In the genomic region with DNA sequence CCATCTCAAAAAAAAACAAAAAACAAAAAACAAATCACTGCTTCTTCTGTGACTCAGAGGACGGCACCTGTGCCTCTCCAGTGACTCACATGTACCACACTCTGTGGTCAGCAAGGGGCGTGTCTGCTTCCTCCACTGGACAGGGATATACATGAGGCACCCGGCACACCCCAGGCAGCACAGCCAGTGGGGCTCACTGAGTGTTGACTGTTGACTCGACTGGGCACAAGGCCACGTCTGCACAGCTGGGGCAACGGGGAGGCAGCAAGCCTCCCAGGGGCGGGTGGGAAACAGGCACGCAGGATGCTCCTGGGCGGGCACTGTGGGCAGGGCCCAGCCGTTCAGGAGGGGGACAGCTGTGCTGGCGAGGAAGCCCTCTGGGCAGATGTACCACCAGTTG, we compare ENCODE assay signal across 9 cellular contexts.
DNase-seq lines count a peak whose midpoint lies in the region; ATAC-seq and TF ChIP-seq lines count a peak whose summit lies in the region.
"Had no signal": no experiment of that assay in that cellular context is flagged by ENCODE, and none has a peak within 500 bp of the region (broad histone marks: within the 10 kb centered on the region; RNA-seq: fewer than 3 reads in every experiment).

No MANE protein-coding gene starts in this region.

- CTCF ChIA-PET in activated CD4-positive, alpha-beta memory T cell treated with anti-CD3 and anti-CD28 coated beads for 36 hours (lab: Charles Lee): no interaction called here

- POLR2A ChIA-PET in activated CD4-positive, alpha-beta memory T cell treated with anti-CD3 and anti-CD28 coated beads for 36 hours (lab: Charles Lee): no interaction called here

- peak; percentile 33 to 88 for ATAC-seq in left cardiac atrium
- ATAC-seq in upper lobe of left lung (ENCODE audit: low FRiP score in 2 of 2): peak; percentile 91 to 94
- no peak for ATAC-seq in HG02763 (IDR thresholded peaks at IDR 0.05; ENCODE audit: unreplicated experiment)
- no peak for ATAC-seq in HG03432 (IDR thresholded peaks at IDR 0.05; ENCODE audit: unreplicated experiment)

- intact Hi-C loops in activated CD4-positive, alpha-beta memory T cell treated with anti-CD3 and anti-CD28 coated beads for 36 hours (cut with micrococcal nuclease): no loop called here
- intact Hi-C loops in left cardiac atrium (cut with DNase I): no loop called here

- no peak for TF ChIP-seq CTCF in upper lobe of left lung (IDR thresholded peaks at IDR 0.05)

- WGBS in upper lobe of left lung, 2 donors: 51 to 80% methylated on average over 7 to 11 of the region's 11 CpGs

- H3K9me3 Mint-ChIP-seq in activated CD4-positive, alpha-beta memory T cell treated with anti-CD3 and anti-CD28 coated beads for 36 hours: peaks cover 3% of the 10 kb centered on the region

- H3K36me3 ChIP-seq in upper lobe of left lung: peaks cover 2 to 86% (median 53%) of the 10 kb centered on the region in 4 donors

- no peaks in the 10 kb centered on the region for H3K27me3 ChIP-seq in upper lobe of left lung

- no peak for TF ChIP-seq EP300 in upper lobe of left lung (IDR thresholded peaks at IDR 0.05)

- H3K27ac ChIP-seq in upper lobe of left lung: peak overlapping the region in 1 of 4 donors; percentile 10

- peaks cover 0 to 8% (median 4%) of the 10 kb centered on the region in 4 donors for H3K4me1 ChIP-seq in upper lobe of left lung

- H3K27me3 Mint-ChIP-seq in activated CD4-positive, alpha-beta memory T cell treated with anti-CD3 and anti-CD28 coated beads for 36 hours: no peaks in the 10 kb centered on the region

- H3K27ac Mint-ChIP-seq in activated CD4-positive, alpha-beta memory T cell treated with anti-CD3 and anti-CD28 coated beads for 36 hours: no peak overlapping the region

- peaks cover 2% of the 10 kb centered on the region for H3K4me1 Mint-ChIP-seq in activated CD4-positive, alpha-beta memory T cell treated with anti-CD3 and anti-CD28 coated beads for 36 hours (ENCODE audit: low read depth)

- no peak for TF ChIP-seq POLR2A in upper lobe of left lung (IDR thresholded peaks at IDR 0.05)

- peak; percentile 19 for DNase-seq in activated naive CD4-positive, alpha-beta T cell treated with Interleukin-2 at 50 U/mL for 16 hours
- no peak for DNase-seq in activated naive CD4-positive, alpha-beta T cell (lab: John Stamatoyannopoulos, UW)
- peak; percentile 69 for DNase-seq in activated CD4-positive, alpha-beta memory T cell treated with anti-CD3 and anti-CD28 coated beads for 36 hours
- DNase-seq in left cardiac atrium (peak; percentile 62), upper lobe of left lung (peak; percentile 73 to 88), DMS79 (lab: John Stamatoyannopoulos, UW) (no peak)
- DNase-seq: NCI-H2227 treated with DMSO at 0.1 percent for 48 hours had no signal

- H3K9me3 ChIP-seq in upper lobe of left lung: no peaks in the 10 kb centered on the region

- H3K4me3 ChIP-seq in upper lobe of left lung: no peak overlapping the region

- peaks cover 20% of the 10 kb centered on the region for H3K36me3 Mint-ChIP-seq in activated CD4-positive, alpha-beta memory T cell treated with anti-CD3 and anti-CD28 coated beads for 36 hours

- H3K4me3 Mint-ChIP-seq in activated CD4-positive, alpha-beta memory T cell treated with anti-CD3 and anti-CD28 coated beads for 36 hours: no peak overlapping the region

Comparison
In these comparisons a context has a peak if more than half of its experiments do, and no peak if none do; other contexts are left out.
1. DNase-seq: peak in activated naive CD4-positive, alpha-beta T cell treated with Interleukin-2 at 50 U/mL for 16 hours (single experiment), activated CD4-positive, alpha-beta memory T cell treated with anti-CD3 and anti-CD28 coated beads for 36 hours (single experiment), left cardiac atrium (single experiment) and upper lobe of left lung (2 of 2); none in activated naive CD4-positive, alpha-beta T cell (0 of 4) and DMS79 (single experiment).
2. ATAC-seq: peak in left cardiac atrium (2 of 2) and upper lobe of left lung (2 of 2); none in HG02763 (single experiment) and HG03432 (single experiment).